9 cellular contexts compared by ENCODE assay signal in genomic region chr3:49553320-49553689, GRCh38. TPM values are rescaled to one million over a fixed set of nuclear protein-coding genes. Genes with fewer than 3 reads are reported as not detected.
A peak's percentile ranks its signal among the peaks of the same experiment; 100 is the strongest.
DNase-seq lines count a peak whose midpoint lies in the region; ATAC-seq and TF ChIP-seq lines count a peak whose summit lies in the region.
"Had no signal": no experiment of that assay in that cellular context is flagged by ENCODE, and none has a peak within 500 bp of the region (broad histone marks: within the 10 kb centered on the region; RNA-seq: fewer than 3 reads in every experiment).

No MANE protein-coding gene starts in this region.

- H3K9me3 ChIP-seq in PC-3 (ENCODE audit: low read length) (no peaks in the 10 kb centered on the region), gastrocnemius medialis (no peaks in the 10 kb centered on the region)

- CTCF ChIA-PET in PC-3 (lab: Charles Lee) = no interaction called here

- H3K4me3 ChIP-seq in PC-3 (ENCODE audit: low read length) (peak overlapping the region; percentile 80), fibroblast of mammary gland (ENCODE audit: control insufficient read depth, low read depth, low read length) (peak overlapping the region; percentile 74), gastrocnemius medialis (peak overlapping the region; percentile 80 to 95 (median 83))

- H3K9ac ChIP-seq in PC-3 (ENCODE audit: low read length) = peak overlapping the region; percentile 79; the same call in 1 of the 2 replicates

- no peaks in the 10 kb centered on the region for H4K20me1 ChIP-seq in PC-3 (ENCODE audit: low read length)

- peak overlapping the region; percentile 97 for H3K4me2 ChIP-seq in PC-3 (ENCODE audit: low read length)

- DNase-seq in NCI-H2227 (lab: John Stamatoyannopoulos, UW; ENCODE audit: unreplicated experiment) = peak; percentile 22
- no peak for DNase-seq in NCI-H2227 treated with DMSO at 0.1 percent for 48 hours (lab: John Stamatoyannopoulos, UW)
- DNase-seq in PC-3 = no peak
- DNase-seq in fibroblast of mammary gland (ENCODE audit: low read depth) = peak; percentile 77
- no peak for DNase-seq in gastrocnemius medialis
- DNase-seq in AG08395 (ENCODE audit: low spot score) = no peak
- no peak for DNase-seq in DMS 273 (lab: John Stamatoyannopoulos, UW; ENCODE audit: unreplicated experiment)

- peaks cover 13% of the 10 kb centered on the region; the same call in 1 of the 2 replicates for H3K27me3 ChIP-seq in PC-3 (ENCODE audit: low read length)
- H3K27me3 ChIP-seq in gastrocnemius medialis = no peaks in the 10 kb centered on the region

- TF ChIP-seq POLR2A in gastrocnemius medialis (IDR thresholded peaks at IDR 0.05) = no peak

- ATAC-seq in PC-3 (no peak), gastrocnemius medialis (no peak), HG02763 (IDR thresholded peaks at IDR 0.05; ENCODE audit: unreplicated experiment) (no peak)

- H3K9me2 ChIP-seq in PC-3 (replicated peaks; ENCODE audit: low read length) = no peaks in the 10 kb centered on the region

- no peaks in the 10 kb centered on the region for H3F3A ChIP-seq in PC-3 (ENCODE audit: low read length, unreplicated experiment)

- intact Hi-C loops in PC-3 (cut with micrococcal nuclease) = no loop called here
- intact Hi-C loops in gastrocnemius medialis (cut with DNase I; ENCODE audit: low total_unique reads) = no loop called here

- H3K36me3 ChIP-seq in PC-3 (ENCODE audit: low read depth, low read length) (no peaks in the 10 kb centered on the region), gastrocnemius medialis (no peaks in the 10 kb centered on the region)

- no peaks in the 10 kb centered on the region for H3K79me2 ChIP-seq in PC-3 (ENCODE audit: low read length)

- H3K4me1 ChIP-seq in PC-3 (ENCODE audit: insufficient read depth, low read length) (peaks cover 15% of the 10 kb centered on the region), gastrocnemius medialis (peaks cover 14 to 15% of the 10 kb centered on the region in 2 donors)

- H2AFZ ChIP-seq in PC-3 (ENCODE audit: low read length) = no peak overlapping the region

- no TSS peak for BruUV-seq in PC-3 (replicated peaks; lab: Mats Ljungman, UMichigan)

- TF ChIP-seq CTCF in PC-3 (conservative IDR thresholded peaks at IDR 0.05; ENCODE audit: low read depth, low read length) (no peak), fibroblast of mammary gland (conservative IDR thresholded peaks at IDR 0.05; ENCODE audit: control insufficient read depth, insufficient read depth, low read depth, low read length) (no peak), gastrocnemius medialis (IDR thresholded peaks at IDR 0.05 in 4 of 5, conservative IDR thresholded peaks at IDR 0.05 in 1 of 5) (no peak)

- POLR2A ChIA-PET in PC-3 (lab: Charles Lee; ENCODE audit: unreplicated experiment) = no interaction called here

- H3K27ac ChIP-seq in PC-3 (ENCODE audit: low read length) = no peak overlapping the region
- H3K27ac ChIP-seq in gastrocnemius medialis = peak overlapping the region; percentile 76 to 91 (median 82)
- H3K27ac ChIP-seq: epithelial cell of prostate had no signal

- in situ Hi-C loops in gastrocnemius medialis (cut with MboI; ENCODE audit: low sequenced_read_pairs in 4 of 4) = no loop called here

RNA-seq across cellular contexts. Expression of gene BSN, which starts 1.0 kb away (rescaled TPM):
- total RNA-seq in PC-3 (2014; rRNA removed) = 0.80 and 0.92 TPM in 2 replicates
- under 1 TPM; 0.10 to 0.24 (median 0.21) TPM for total RNA-seq in gastrocnemius medialis

Comparison
In these comparisons a context has a peak if more than half of its experiments do, and no peak if none do; other contexts are left out.
1. DNase-seq: peak in NCI-H2227 (single experiment) and fibroblast of mammary gland (single experiment); none in NCI-H2227 treated with DMSO at 0.1 percent for 48 hours (single experiment), PC-3 (single experiment), gastrocnemius medialis (0 of 2), AG08395 (single experiment) and DMS 273 (single experiment).
2. Peak in every context shown above with its lines, with median percentiles within 50 percentile points of each other: H3K4me3 ChIP-seq.